In genomic region chr10:79127151-79127961, GRCh38 we compare ENCODE assay signal across 10 cellular contexts. TPM values are rescaled to one million over a fixed set of nuclear protein-coding genes. Genes with fewer than 3 reads are reported as not detected.
DNase-seq lines count a peak whose midpoint lies in the region; ATAC-seq and TF ChIP-seq lines count a peak whose summit lies in the region.
"Had no signal": no experiment of that assay in that cellular context is flagged by ENCODE, and none has a peak within 500 bp of the region (broad histone marks: within the 10 kb centered on the region; RNA-seq: fewer than 3 reads in every experiment).

No MANE protein-coding gene starts in this region.

- TF ChIP-seq CTCF in right atrium auricular region (IDR thresholded peaks at IDR 0.05) (no peak), transverse colon (IDR thresholded peaks at IDR 0.05) (no peak), GM10266 (IDR thresholded peaks at IDR 0.05; ENCODE audit: control insufficient read depth, insufficient read depth, low read depth, missing control alignments) (no peak)

- no peak overlapping the region for H3K4me3 ChIP-seq in right atrium auricular region
- no peak overlapping the region for H3K4me3 ChIP-seq in transverse colon
- H3K4me3 ChIP-seq: skin epidermis had no signal

- peaks cover 0 to 96% of the 10 kb centered on the region in 2 donors for H3K4me1 ChIP-seq in right atrium auricular region
- peaks cover 0 to 45% (median 22%) of the 10 kb centered on the region in 4 donors for H3K4me1 ChIP-seq in transverse colon

- H3K9me3 ChIP-seq in right atrium auricular region, result no peaks in the 10 kb centered on the region
- H3K9me3 ChIP-seq in transverse colon, result no peaks in the 10 kb centered on the region

- in situ Hi-C loops in transverse colon (cut with MboI; ENCODE audit: low pct_ligation_motif_present in 1 of 4, low pct_unique_long_range_greater_than_20kb in 1 of 4, low sequenced_read_pairs in 3 of 4), result no loop called here

- no peak for TF ChIP-seq POLR2A in transverse colon (IDR thresholded peaks at IDR 0.05)

- peaks cover 42% of the 10 kb centered on the region for H3K36me3 ChIP-seq in right atrium auricular region
- H3K36me3 ChIP-seq in transverse colon, result no peaks in the 10 kb centered on the region

- DNase-seq in DMS 273 (lab: John Stamatoyannopoulos, UW; ENCODE audit: unreplicated experiment) (peak; percentile 50), DMS 273 treated with DMSO at 0.1 percent for 48 hours (lab: John Stamatoyannopoulos, UW) (no peak), SKM-1 (lab: John Stamatoyannopoulos, UW; ENCODE audit: unreplicated experiment) (peak; percentile 56), right atrium auricular region (ENCODE audit: low spot score) (peak; percentile 90), transverse colon (peak; percentile 61), GM10266 (ENCODE audit: extremely low spot score) (no peak)

- no peaks in the 10 kb centered on the region for H3K27me3 ChIP-seq in right atrium auricular region
- no peaks in the 10 kb centered on the region for H3K27me3 ChIP-seq in transverse colon

- 60% methylated on average over 16 of the region's 16 CpGs; no CpG with 5 or more reads in 1 of the 2 donors for WGBS in transverse colon (ENCODE audit: low coverage in 1 of 2), 2 donors

- no peak for TF ChIP-seq EP300 in transverse colon (IDR thresholded peaks at IDR 0.05; ENCODE audit: low read depth)

- H3K27ac ChIP-seq in right atrium auricular region (peak overlapping the region; percentile 93 to 98), transverse colon (peak overlapping the region in 2 of 4 donors; percentile 6 to 14)
- H3K27ac ChIP-seq: 22Rv1 had no signal

- no peak for ATAC-seq in GM18868 (IDR thresholded peaks at IDR 0.05; ENCODE audit: unreplicated experiment)
- no peak for ATAC-seq in activated CD4-positive, CD25-positive, alpha-beta regulatory T cell treated with anti-CD3 and anti-CD28 coated beads, Interleukin-2, amount 50 U/mL, for 24 hours

- intact Hi-C loops in transverse colon (cut with DNase I; ENCODE audit: low total_unique reads), result no loop called here

RNA-seq across cellular contexts. Expression of gene ZMIZ1, which starts 58.6 kb away (rescaled TPM):
- 10 to 100 TPM; 59.3 to 71.0 TPM for total RNA-seq in right atrium auricular region
- 100 to 1,000 TPM in 1 of 4 donors, 10 to 100 TPM in 3; 32.0 to 108 (median 63.0) TPM for total RNA-seq in transverse colon

Comparison
In these comparisons a context has a peak if more than half of its experiments do, and no peak if none do; other contexts are left out.
1. DNase-seq: peak in DMS 273 (single experiment), SKM-1 (single experiment), right atrium auricular region (single experiment) and transverse colon (single experiment); none in DMS 273 treated with DMSO at 0.1 percent for 48 hours (single experiment) and GM10266 (single experiment).